In the genomic region with DNA sequence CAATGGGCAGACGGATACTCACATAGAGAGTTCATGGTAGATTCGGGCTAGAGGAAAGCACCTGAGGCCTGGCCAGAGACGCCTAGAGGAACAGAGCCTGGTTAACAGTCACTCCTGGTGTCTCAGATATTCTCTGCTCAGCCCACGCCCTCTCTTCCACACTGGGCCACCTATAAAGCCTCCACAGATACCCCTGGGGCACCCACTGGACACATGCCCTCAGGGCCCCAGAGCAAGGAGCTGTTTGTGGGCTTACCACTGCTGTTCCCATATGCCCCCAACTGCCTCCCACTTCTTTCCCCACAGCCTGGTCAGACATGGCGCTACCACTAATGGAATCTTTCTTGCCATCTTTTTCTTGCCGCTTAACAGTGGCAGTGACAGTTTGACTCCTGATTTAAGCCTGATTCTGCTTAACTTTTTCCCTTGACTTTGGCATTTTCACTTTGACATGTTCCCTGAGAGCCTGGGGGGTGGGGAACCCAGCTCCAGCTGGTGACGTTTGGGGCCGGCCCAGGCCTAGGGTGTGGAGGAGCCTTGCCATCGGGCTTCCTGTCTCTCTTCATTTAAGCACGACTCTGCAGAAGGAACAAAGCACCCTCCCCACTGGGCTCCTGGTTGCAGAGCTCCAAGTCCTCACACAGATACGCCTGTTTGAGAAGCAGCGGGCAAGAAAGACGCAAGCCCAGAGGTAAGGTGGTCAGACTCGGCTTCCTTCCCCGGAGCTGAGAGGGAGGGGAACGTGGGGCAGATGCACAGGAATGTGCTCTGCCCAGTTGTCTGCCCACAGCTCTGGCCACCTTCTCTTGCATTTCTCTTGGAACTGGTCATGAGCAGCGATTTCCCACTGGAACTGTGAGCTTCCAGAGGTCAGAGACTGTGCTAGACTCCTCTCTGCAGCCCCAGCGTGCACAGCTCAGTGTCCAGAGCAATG, we compare ENCODE assay signal across 8 cellular contexts. TPM values are rescaled to one million over a fixed set of nuclear protein-coding genes. Genes with fewer than 3 reads are reported as not detected.
DNase-seq lines count a peak whose midpoint lies in the region; ATAC-seq and TF ChIP-seq lines count a peak whose summit lies in the region.

A gene (plus strand): TSS at position 557 of the 934 bp plus-strand sequence. CDS start 10,611 bp downstream, outside the sequence.

- CTCF ChIA-PET in activated CD4-positive, alpha-beta T cell treated with anti-CD3 and anti-CD28 coated beads, Interleukin-2, amount 10 ng/mL, durations not matched to agents 7 days and 5 days (lab: Charles Lee): interaction anchor here (1.0 to 3.1 kb wide), 12 partner anchors 10 to 219 kb away, joined by 3 to 23 read pairs (median 4); a partner anchor contains a TSS

- H3K27ac Mint-ChIP-seq in activated CD4-positive, alpha-beta T cell treated with anti-CD3 and anti-CD28 coated beads, Interleukin-2, amount 10 ng/mL, durations not matched to agents 7 days and 5 days: peak within 1 kb of the TSS; percentile 95
- H3K27ac Mint-ChIP-seq in glutamatergic neuron (ENCODE audit: unreplicated experiment): no peak within 1 kb of the TSS

- no peaks in the 10 kb centered on the region for H3K36me3 ChIP-seq in H7 (replicated peaks; ENCODE audit: control insufficient read depth, insufficient read depth, low read length)

- no peak within 1 kb of the TSS for H3K4me3 ChIP-seq in H7 (ENCODE audit: insufficient read depth, low read depth, low read length)

- no peaks in the 10 kb centered on the region for H3K9me3 Mint-ChIP-seq in activated CD4-positive, alpha-beta T cell treated with anti-CD3 and anti-CD28 coated beads, Interleukin-2, amount 10 ng/mL, durations not matched to agents 7 days and 5 days
- peaks cover 4% of the 10 kb centered on the region for H3K9me3 Mint-ChIP-seq in glutamatergic neuron (ENCODE audit: unreplicated experiment)

- H3K27me3 Mint-ChIP-seq in activated CD4-positive, alpha-beta T cell treated with anti-CD3 and anti-CD28 coated beads, Interleukin-2, amount 10 ng/mL, durations not matched to agents 7 days and 5 days: no peaks in the 10 kb centered on the region
- H3K27me3 Mint-ChIP-seq in glutamatergic neuron (ENCODE audit: unreplicated experiment): peaks cover 3% of the 10 kb centered on the region

- peak within 1 kb of the TSS; percentile 95 for H3K4me3 Mint-ChIP-seq in activated CD4-positive, alpha-beta T cell treated with anti-CD3 and anti-CD28 coated beads, Interleukin-2, amount 10 ng/mL, durations not matched to agents 7 days and 5 days
- no peak within 1 kb of the TSS for H3K4me3 Mint-ChIP-seq in glutamatergic neuron (ENCODE audit: unreplicated experiment)

- TF ChIP-seq CTCF in glutamatergic neuron (IDR thresholded peaks at IDR 0.05; ENCODE audit: partially characterized antibody, unreplicated experiment): no peak

- peaks cover 4% of the 10 kb centered on the region for H3K27me3 ChIP-seq in H7 (ENCODE audit: control insufficient read depth, insufficient read depth, low read length)

- ATAC-seq in left cardiac atrium: peak; percentile 75 to 78
- ATAC-seq in GM21619 (IDR thresholded peaks at IDR 0.05; ENCODE audit: unreplicated experiment): no peak

- POLR2A ChIA-PET in activated CD4-positive, alpha-beta T cell treated with anti-CD3 and anti-CD28 coated beads, Interleukin-2, amount 10 ng/mL, durations not matched to agents 7 days and 5 days (lab: Charles Lee): interaction anchor here (0.7 to 1.1 kb wide), 4 partner anchors 9 to 100 kb away, joined by 3 to 6 read pairs (median 4); a partner anchor contains a TSS

- intact Hi-C loops in left cardiac atrium (cut with DNase I): no loop called here

- DNase-seq in H7: peak; percentile 51
- peak; percentile 85 for DNase-seq in activated CD4-positive, alpha-beta T cell treated with anti-CD3 and anti-CD28 coated beads, Interleukin-2, amount 10 ng/mL, durations not matched to agents 7 days and 5 days
- peak; percentile 73 for DNase-seq in left cardiac atrium
- peak; percentile 81 to 85 (median 83) for DNase-seq in stimulated activated CD4-positive, alpha-beta T cell treated with anti-CD3 and anti-CD28 coated beads, Interleukin-12 subunit alpha, Interleukin-12 subunit beta, amount 100 ng/mL, for 48 hours (ENCODE audit: low read depth in 2 of 3, low spot score in 1 of 3)
- DNase-seq in DMS79 treated with DMSO at 0.1 percent for 48 hours (lab: John Stamatoyannopoulos, UW): no peak
- no peak for DNase-seq in glutamatergic neuron
- DNase-seq in NCI-H1105 (lab: John Stamatoyannopoulos, UW): no peak

- H3K36me3 Mint-ChIP-seq in activated CD4-positive, alpha-beta T cell treated with anti-CD3 and anti-CD28 coated beads, Interleukin-2, amount 10 ng/mL, durations not matched to agents 7 days and 5 days (ENCODE audit: low read depth): peaks cover 16% of the 10 kb centered on the region
- H3K36me3 Mint-ChIP-seq in glutamatergic neuron (ENCODE audit: unreplicated experiment): peaks cover 5% of the 10 kb centered on the region

- peaks cover 61% of the 10 kb centered on the region for H3K4me1 Mint-ChIP-seq in activated CD4-positive, alpha-beta T cell treated with anti-CD3 and anti-CD28 coated beads, Interleukin-2, amount 10 ng/mL, durations not matched to agents 7 days and 5 days
- H3K4me1 Mint-ChIP-seq in glutamatergic neuron (ENCODE audit: low read depth, unreplicated experiment): peaks cover 14% of the 10 kb centered on the region

RNA-seq across cellular contexts. Expression of the gene that starts here (rescaled TPM):
- 0.66 and 0.81 TPM in 2 replicates for total RNA-seq in H7 (2014; rRNA removed; shearing (Covaris generic))
- total RNA-seq in activated CD4-positive, alpha-beta T cell treated with anti-CD3 and anti-CD28 coated beads, Interleukin-2, amount 10 ng/mL, durations not matched to agents 7 days and 5 days: 100 to 1,000 TPM; 219 to 227 TPM
- total RNA-seq in left cardiac atrium (10 to 100 TPM; 11.6 to 24.2 TPM), glutamatergic neuron (ENCODE audit: unreplicated experiment) (0.17 TPM)

Comparison
In these comparisons a context has a peak if more than half of its experiments do, and no peak if none do; other contexts are left out.
1. RNA of the gene that starts here (total RNA-seq): 219 to 227 TPM in activated CD4-positive, alpha-beta T cell treated with anti-CD3 and anti-CD28 coated beads, Interleukin-2, amount 10 ng/mL, durations not matched to agents 7 days and 5 days; 11.6 to 24.2 TPM in left cardiac atrium, 0.66 to 0.81 TPM in H7 and 0.17 TPM in glutamatergic neuron (single experiment); every median in the first group is over 4 times any median in the second.
2. Peak in DNase-seq in H7; RNA of the gene not detected or under 1 TPM.
3. DNase-seq: peak in activated CD4-positive, alpha-beta T cell treated with anti-CD3 and anti-CD28 coated beads, Interleukin-2, amount 10 ng/mL, durations not matched to agents 7 days and 5 days (single experiment), left cardiac atrium (single experiment) and stimulated activated CD4-positive, alpha-beta T cell treated with anti-CD3 and anti-CD28 coated beads, Interleukin-12 subunit alpha, Interleukin-12 subunit beta, amount 100 ng/mL, for 48 hours (3 of 3); none in DMS79 treated with DMSO at 0.1 percent for 48 hours (single experiment), glutamatergic neuron (single experiment) and NCI-H1105 (single experiment).